In the genomic region with DNA sequence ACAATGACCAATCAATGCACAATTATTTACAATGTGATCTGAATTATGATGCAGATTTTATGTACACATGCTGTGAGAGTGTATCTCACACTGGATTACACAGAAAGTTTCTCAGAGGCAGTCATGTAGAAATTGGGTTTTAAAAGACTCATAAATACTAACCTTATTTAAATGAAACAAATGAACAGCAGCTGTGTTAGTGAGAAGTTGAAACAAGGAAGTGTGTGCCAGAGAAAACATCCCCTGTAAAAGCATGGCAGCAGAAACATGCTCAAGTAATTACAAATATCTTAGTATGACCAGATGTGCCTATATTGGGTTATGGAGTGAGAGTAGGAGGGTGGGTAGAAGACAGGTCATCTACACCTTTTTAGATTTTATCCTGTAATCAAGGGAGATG, we compare ENCODE assay signal across 18 cellular contexts.
DNase-seq lines count a peak whose midpoint lies in the region; ATAC-seq and TF ChIP-seq lines count a peak whose summit lies in the region.
"Had no signal": no experiment of that assay in that cellular context is flagged by ENCODE, and none has a peak within 500 bp of the region (broad histone marks: within the 10 kb centered on the region; RNA-seq: fewer than 3 reads in every experiment).

No MANE protein-coding gene starts in this region.

- H3K36me3 Mint-ChIP-seq in memory B cell: no peaks in the 10 kb centered on the region
- no peaks in the 10 kb centered on the region for H3K36me3 Mint-ChIP-seq in activated naive CD4-positive, alpha-beta T cell treated with anti-CD3 and anti-CD28 coated beads, Interleukin-2, amount 10 ng/mL, durations not matched to agents 7 days and 5 days
- H3K36me3 Mint-ChIP-seq: activated CD4-positive, alpha-beta memory T cell treated with anti-CD3 and anti-CD28 coated beads for 36 hours had no signal

- no peaks in the 10 kb centered on the region for H3K27me3 ChIP-seq in foreskin keratinocyte
- H3K27me3 ChIP-seq: adrenal gland, heart right ventricle, sigmoid colon had no signal

- no peaks in the 10 kb centered on the region for H3K9me3 Mint-ChIP-seq in memory B cell
- no peaks in the 10 kb centered on the region for H3K9me3 Mint-ChIP-seq in activated naive CD4-positive, alpha-beta T cell treated with anti-CD3 and anti-CD28 coated beads, Interleukin-2, amount 10 ng/mL, durations not matched to agents 7 days and 5 days
- H3K9me3 Mint-ChIP-seq: H9 had no signal

- CTCF ChIA-PET in activated naive CD4-positive, alpha-beta T cell treated with anti-CD3 and anti-CD28 coated beads, Interleukin-2, amount 10 ng/mL, durations not matched to agents 7 days and 5 days (lab: Charles Lee): no interaction called here

- peak overlapping the region; percentile 62 for H3K27ac Mint-ChIP-seq in memory B cell
- no peak overlapping the region for H3K27ac Mint-ChIP-seq in activated naive CD4-positive, alpha-beta T cell treated with anti-CD3 and anti-CD28 coated beads, Interleukin-2, amount 10 ng/mL, durations not matched to agents 7 days and 5 days
- H3K27ac Mint-ChIP-seq: activated CD4-positive, alpha-beta memory T cell treated with anti-CD3 and anti-CD28 coated beads for 36 hours; H9 had no signal

- ATAC-seq in GM19328 (IDR thresholded peaks at IDR 0.05; ENCODE audit: unreplicated experiment): peak; percentile 67
- ATAC-seq in HG02870 (IDR thresholded peaks at IDR 0.05; ENCODE audit: unreplicated experiment): peak; percentile 84
- peak; percentile 76 for ATAC-seq in memory B cell (ENCODE audit: low read depth)
- ATAC-seq in HG02678 (IDR thresholded peaks at IDR 0.05; ENCODE audit: unreplicated experiment): no peak
- ATAC-seq in GM18520 (IDR thresholded peaks at IDR 0.05; ENCODE audit: unreplicated experiment): no peak
- ATAC-seq in foreskin keratinocyte: no peak
- ATAC-seq: heart right ventricle had no signal

- H3K27ac ChIP-seq in foreskin keratinocyte: no peak overlapping the region
- H3K27ac ChIP-seq: adrenal gland, heart right ventricle, sigmoid colon had no signal

- H3K4me1 Mint-ChIP-seq in memory B cell: peaks cover 21% of the 10 kb centered on the region
- H3K4me1 Mint-ChIP-seq in activated naive CD4-positive, alpha-beta T cell treated with anti-CD3 and anti-CD28 coated beads, Interleukin-2, amount 10 ng/mL, durations not matched to agents 7 days and 5 days: no peaks in the 10 kb centered on the region
- H3K4me1 Mint-ChIP-seq: H9 had no signal

- peak overlapping the region; percentile 1 for H3K4me3 Mint-ChIP-seq in memory B cell
- H3K4me3 Mint-ChIP-seq in activated naive CD4-positive, alpha-beta T cell treated with anti-CD3 and anti-CD28 coated beads, Interleukin-2, amount 10 ng/mL, durations not matched to agents 7 days and 5 days: no peak overlapping the region
- H3K4me3 Mint-ChIP-seq: activated CD4-positive, alpha-beta memory T cell treated with anti-CD3 and anti-CD28 coated beads for 36 hours; H9 had no signal

- no peaks in the 10 kb centered on the region for H3K27me3 Mint-ChIP-seq in memory B cell
- no peaks in the 10 kb centered on the region for H3K27me3 Mint-ChIP-seq in activated naive CD4-positive, alpha-beta T cell treated with anti-CD3 and anti-CD28 coated beads, Interleukin-2, amount 10 ng/mL, durations not matched to agents 7 days and 5 days
- H3K27me3 Mint-ChIP-seq: activated CD4-positive, alpha-beta memory T cell treated with anti-CD3 and anti-CD28 coated beads for 36 hours had no signal

- H3K4me1 ChIP-seq in foreskin keratinocyte: no peaks in the 10 kb centered on the region
- H3K4me1 ChIP-seq: adrenal gland, sigmoid colon had no signal

- no peak for TF ChIP-seq CTCF in foreskin keratinocyte (conservative IDR thresholded peaks at IDR 0.05)

- DNase-seq in NCI-H82 (lab: John Stamatoyannopoulos, UW) (peak; percentile 38), memory B cell (ENCODE audit: low spot score in 2 of 2) (no peak), foreskin keratinocyte (no peak)
- DNase-seq in activated naive CD4-positive, alpha-beta T cell treated with anti-CD3 and anti-CD28 coated beads, Interleukin-2, amount 10 ng/mL, durations not matched to agents 7 days and 5 days: no peak
- DNase-seq: activated CD4-positive, alpha-beta memory T cell treated with anti-CD3 and anti-CD28 coated beads for 36 hours; adrenal gland; cerebellar nuclear complex; GF-D8; H9; heart right ventricle; NCI-H1048; sigmoid colon; stimulated activated CD4-positive, alpha-beta T cell treated with anti-CD3 and anti-CD28 coated beads, Interleukin-4, amount 100 ng/mL, for 4 hours; trophoblast cell had no signal

Comparison
In these comparisons a context has a peak if more than half of its experiments do, and no peak if none do; other contexts are left out.
1. ATAC-seq: peak in GM19328 (single experiment), HG02870 (single experiment) and memory B cell (single experiment); none in HG02678 (single experiment), GM18520 (single experiment) and foreskin keratinocyte (single experiment).